8 cellular contexts compared by ENCODE assay signal in the genomic region with DNA sequence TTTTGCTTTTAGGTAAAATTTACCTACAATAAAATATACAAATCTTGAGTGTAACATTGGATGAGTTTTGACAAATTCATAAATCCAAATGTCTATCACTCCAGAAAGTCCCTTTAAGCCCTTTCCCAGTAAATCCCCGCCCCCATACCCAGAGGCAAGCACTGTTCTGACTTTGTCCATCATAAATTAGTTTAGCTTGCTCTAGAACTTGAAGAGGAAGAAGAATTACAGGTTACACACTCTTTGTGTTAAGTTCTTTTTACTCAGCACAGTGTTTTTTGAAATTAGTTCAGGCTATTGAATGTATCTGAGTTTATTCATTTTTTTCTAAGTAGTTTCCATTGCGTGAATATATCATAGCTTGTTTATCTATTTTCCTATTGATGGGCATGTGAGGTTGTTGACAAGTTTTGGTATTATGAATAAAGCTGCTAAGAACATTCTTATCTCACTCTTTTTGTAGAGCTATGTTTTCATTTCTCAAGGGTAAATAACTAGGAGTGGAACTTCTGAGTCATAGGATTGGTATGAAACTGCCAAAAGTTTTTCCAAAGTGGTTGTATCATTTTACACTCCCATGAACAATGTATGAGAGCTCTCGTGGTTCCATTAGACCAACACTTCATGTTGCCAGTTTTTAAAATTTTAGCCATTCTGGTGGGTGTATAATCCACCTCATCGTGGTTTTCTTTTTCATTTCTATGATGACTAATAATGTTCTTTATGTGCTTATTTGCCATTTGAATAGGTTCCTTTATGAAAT. TPM values are rescaled to one million over a fixed set of nuclear protein-coding genes. Genes with fewer than 3 reads are reported as not detected.
A peak's percentile ranks its signal among the peaks of the same experiment; 100 is the strongest.
DNase-seq lines count a peak whose midpoint lies in the region; ATAC-seq and TF ChIP-seq lines count a peak whose summit lies in the region.

No MANE protein-coding gene starts in this region.

- intact Hi-C loops in esophagus squamous epithelium (cut with DNase I), result no loop called here

- peak overlapping the region in 3 of 4 donors; percentile 17 to 54 (median 47) for H3K27ac ChIP-seq in esophagus squamous epithelium

- H3K4me1 Mint-ChIP-seq in stimulated activated naive B cell treated with anti-CD40 and anti-IgM and Interleukin-4, amounts not matched to agents 10 μg/mL and 1 μg/mL and 100 μg/mL, for 72 hours, result peaks cover 10 to 17% of the 10 kb centered on the region in 2 donors

- H3K36me3 Mint-ChIP-seq in stimulated activated naive B cell treated with anti-CD40 and anti-IgM and Interleukin-4, amounts not matched to agents 10 μg/mL and 1 μg/mL and 100 μg/mL, for 72 hours, result peaks cover 0 to 2% of the 10 kb centered on the region in 2 donors

- peak; percentile 66 for ATAC-seq in GM21576 (IDR thresholded peaks at IDR 0.05; ENCODE audit: unreplicated experiment)
- ATAC-seq in stimulated activated naive B cell treated with anti-CD40 and anti-IgM and Interleukin-4, amounts not matched to agents 10 μg/mL and 1 μg/mL and 100 μg/mL, for 72 hours (replicated peaks), result peak; percentile 87 to 89

- WGBS in esophagus squamous epithelium, 2 donors, result 27 to 29% methylated on average over 4 of the region's 4 CpGs

- peaks cover 0 to 20% (median 8%) of the 10 kb centered on the region in 3 donors for H3K4me1 ChIP-seq in esophagus squamous epithelium

- TF ChIP-seq POLR2A in esophagus squamous epithelium (IDR thresholded peaks at IDR 0.05), result no peak

- DNase-seq in AG10803 (ENCODE audit: low read depth) (peak; percentile 89), OCI-M1 (lab: John Stamatoyannopoulos, UW) (peak; percentile 66), esophagus squamous epithelium (lab: John Stamatoyannopoulos, UW) (no peak), T1000 (lab: John Stamatoyannopoulos, UW) (no peak), SHP77 (lab: John Stamatoyannopoulos, UW) (no peak)
- DNase-seq in stimulated activated naive B cell treated with anti-CD40 and anti-IgM and Interleukin-4, amounts not matched to agents 10 μg/mL and 1 μg/mL and 100 μg/mL, for 72 hours, result no peak
- no peak for DNase-seq in activated effector memory CD4-positive, alpha-beta T cell treated with anti-CD3 and anti-CD28 coated beads, Interleukin-2, amount 50 U/mL, for 16 hours

- H3K36me3 ChIP-seq in esophagus squamous epithelium, result no peaks in the 10 kb centered on the region

- H3K27me3 Mint-ChIP-seq in stimulated activated naive B cell treated with anti-CD40 and anti-IgM and Interleukin-4, amounts not matched to agents 10 μg/mL and 1 μg/mL and 100 μg/mL, for 72 hours, result no peaks in the 10 kb centered on the region

- no peak overlapping the region for H3K4me3 Mint-ChIP-seq in stimulated activated naive B cell treated with anti-CD40 and anti-IgM and Interleukin-4, amounts not matched to agents 10 μg/mL and 1 μg/mL and 100 μg/mL, for 72 hours

- no peaks in the 10 kb centered on the region for H3K27me3 ChIP-seq in esophagus squamous epithelium

- no peak overlapping the region for H3K4me3 ChIP-seq in AG10803 (ENCODE audit: low read length)
- H3K4me3 ChIP-seq in esophagus squamous epithelium, result no peak overlapping the region

- H3K27ac Mint-ChIP-seq in stimulated activated naive B cell treated with anti-CD40 and anti-IgM and Interleukin-4, amounts not matched to agents 10 μg/mL and 1 μg/mL and 100 μg/mL, for 72 hours, result no peak overlapping the region

- H3K9me3 Mint-ChIP-seq in stimulated activated naive B cell treated with anti-CD40 and anti-IgM and Interleukin-4, amounts not matched to agents 10 μg/mL and 1 μg/mL and 100 μg/mL, for 72 hours, result peaks cover 3 to 5% of the 10 kb centered on the region in 2 donors

- TF ChIP-seq CTCF in AG10803 (conservative IDR thresholded peaks at IDR 0.05; ENCODE audit: low read length), result no peak
- no peak for TF ChIP-seq CTCF in esophagus squamous epithelium (IDR thresholded peaks at IDR 0.05)

- H3K9me3 ChIP-seq in esophagus squamous epithelium, result no peaks in the 10 kb centered on the region

RNA-seq across cellular contexts. Expression of a gene that starts 22.4 kb away (rescaled TPM):
- total RNA-seq in esophagus squamous epithelium, result 10 to 100 TPM in 2 of 4 donors, 1 to 10 TPM in 2; 3.6 to 12.5 (median 8.5) TPM

Comparison
In these comparisons a context has a peak if more than half of its experiments do, and no peak if none do; other contexts are left out.
1. DNase-seq: peak in AG10803 (single experiment) and OCI-M1 (single experiment); none in esophagus squamous epithelium (single experiment), stimulated activated naive B cell treated with anti-CD40 and anti-IgM and Interleukin-4, amounts not matched to agents 10 μg/mL and 1 μg/mL and 100 μg/mL, for 72 hours (single experiment), activated effector memory CD4-positive, alpha-beta T cell treated with anti-CD3 and anti-CD28 coated beads, Interleukin-2, amount 50 U/mL, for 16 hours (single experiment), T1000 (single experiment) and SHP77 (0 of 2).